ENCODE assay signal across 15 cellular contexts in the genomic region with DNA sequence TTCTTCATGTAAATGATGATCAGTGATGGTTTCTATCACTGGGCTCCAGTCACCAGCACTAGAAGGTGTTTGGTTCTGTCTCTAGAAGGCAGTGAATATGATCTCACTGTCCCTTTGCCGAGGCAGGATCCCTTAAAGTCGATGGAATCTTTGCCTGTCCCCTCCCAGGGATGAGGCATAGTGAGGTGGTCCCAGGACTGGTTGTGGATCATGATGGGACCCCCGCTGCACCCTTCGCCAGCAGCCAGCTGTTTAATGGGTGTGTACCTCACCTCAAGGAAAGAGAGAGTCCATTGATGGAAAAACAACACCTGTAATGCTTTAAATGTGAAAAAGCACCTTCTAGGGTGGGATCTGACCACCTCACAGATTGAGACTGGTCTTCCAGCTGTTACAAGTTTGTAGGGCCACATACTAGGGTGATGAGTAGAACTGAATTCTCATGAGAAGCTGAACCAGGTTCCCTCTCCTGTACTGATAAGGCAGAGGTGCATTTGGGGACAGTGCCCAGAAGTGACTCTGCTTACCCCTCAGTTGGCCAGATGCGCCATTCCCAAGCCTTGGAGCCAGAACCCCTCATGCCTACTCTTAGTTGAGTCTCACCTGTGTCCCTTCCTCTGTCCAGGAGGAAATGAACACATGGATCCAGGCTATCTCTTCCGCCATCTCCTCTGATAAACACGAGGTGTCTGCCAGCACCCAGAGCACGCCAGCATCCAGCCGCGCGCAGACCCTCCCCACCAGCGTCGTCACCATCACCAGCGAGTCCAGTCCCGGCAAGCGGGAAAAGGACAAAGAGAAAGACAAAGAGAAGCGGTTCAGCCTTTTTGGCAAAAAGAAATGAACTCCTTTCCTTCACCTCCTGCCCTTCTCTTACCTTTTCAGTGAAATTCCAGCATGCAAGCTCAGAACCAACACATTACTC. TPM values are rescaled to one million over a fixed set of nuclear protein-coding genes. Genes with fewer than 3 reads are reported as not detected.
DNase-seq lines count a peak whose midpoint lies in the region; ATAC-seq and TF ChIP-seq lines count a peak whose summit lies in the region.
"Had no signal": no experiment of that assay in that cellular context is flagged by ENCODE, and none has a peak within 500 bp of the region (broad histone marks: within the 10 kb centered on the region; RNA-seq: fewer than 3 reads in every experiment).

No MANE protein-coding gene starts in this region.

- no peaks in the 10 kb centered on the region for H3K9me3 Mint-ChIP-seq in stimulated activated naive CD8-positive, alpha-beta T cell treated with anti-CD3 and anti-CD28 coated beads, Interleukin-15, Interleukin-2, amounts not matched to agents 100 ng/mL and 50 ng/mL, for 24 hours
- H3K9me3 Mint-ChIP-seq in glutamatergic neuron (ENCODE audit: unreplicated experiment): peaks cover 7% of the 10 kb centered on the region
- H3K9me3 Mint-ChIP-seq: activated naive CD4-positive, alpha-beta T cell treated with anti-CD3 and anti-CD28 coated beads for 36 hours; T-helper 1 cell treated with Interleukin-12 subunit alpha and Interleukin-12 subunit beta and Interleukin-4 antibody, amounts not matched to agents 30 μg/mL and 1 μg/mL, for 36 hours had no signal

- H3K27ac Mint-ChIP-seq in stimulated activated naive CD8-positive, alpha-beta T cell treated with anti-CD3 and anti-CD28 coated beads, Interleukin-15, Interleukin-2, amounts not matched to agents 100 ng/mL and 50 ng/mL, for 24 hours: peak overlapping the region; percentile 39
- H3K27ac Mint-ChIP-seq in glutamatergic neuron (ENCODE audit: unreplicated experiment): peak overlapping the region; percentile 43
- H3K27ac Mint-ChIP-seq: activated naive CD4-positive, alpha-beta T cell treated with anti-CD3 and anti-CD28 coated beads for 36 hours; T-helper 1 cell treated with Interleukin-12 subunit alpha and Interleukin-12 subunit beta and Interleukin-4 antibody, amounts not matched to agents 30 μg/mL and 1 μg/mL, for 36 hours had no signal

- no peak overlapping the region for H3K4me3 ChIP-seq in psoas muscle

- H3K27me3 ChIP-seq in psoas muscle (ENCODE audit: insufficient read depth in 3 of 3, low read length in 2 of 3): no peaks in the 10 kb centered on the region
- H3K27me3 ChIP-seq: BE2C had no signal

- H3K4me1 ChIP-seq in psoas muscle: peaks cover 39% of the 10 kb centered on the region

- TF ChIP-seq CTCF in glutamatergic neuron (IDR thresholded peaks at IDR 0.05; ENCODE audit: partially characterized antibody, unreplicated experiment) (no peak), psoas muscle (IDR thresholded peaks at IDR 0.05) (no peak), GM10266 (IDR thresholded peaks at IDR 0.05; ENCODE audit: control insufficient read depth, insufficient read depth, low read depth, missing control alignments) (no peak)

- no peaks in the 10 kb centered on the region for H3K27me3 Mint-ChIP-seq in stimulated activated naive CD8-positive, alpha-beta T cell treated with anti-CD3 and anti-CD28 coated beads, Interleukin-15, Interleukin-2, amounts not matched to agents 100 ng/mL and 50 ng/mL, for 24 hours
- peaks cover 3% of the 10 kb centered on the region for H3K27me3 Mint-ChIP-seq in glutamatergic neuron (ENCODE audit: unreplicated experiment)

- no peak for DNase-seq in stimulated activated naive CD8-positive, alpha-beta T cell treated with anti-CD3 and anti-CD28 coated beads, Interleukin-15, Interleukin-2, amounts not matched to agents 100 U/mL and 50 U/mL, for 24 hours
- DNase-seq in glutamatergic neuron: no peak
- no peak for DNase-seq in psoas muscle
- no peak for DNase-seq in NK-92 (lab: John Stamatoyannopoulos, UW; ENCODE audit: unreplicated experiment)
- DNase-seq in GM10266 (ENCODE audit: extremely low spot score): no peak
- DNase-seq in RPMI8226: no peak
- DNase-seq: activated naive CD4-positive, alpha-beta T cell treated with anti-CD3 and anti-CD28 coated beads for 36 hours; BE2C; cerebellar nuclear complex; MM.1S; NCI-H2171; stimulated activated CD4-positive, alpha-beta T cell treated with anti-CD3 and anti-CD28 coated beads, Interleukin-12 subunit alpha, Interleukin-12 subunit beta, amount 100 ng/mL, for 4 hours had no signal

- H3K27ac ChIP-seq in psoas muscle: peak overlapping the region; percentile 73

- no peak overlapping the region for H3K4me3 Mint-ChIP-seq in stimulated activated naive CD8-positive, alpha-beta T cell treated with anti-CD3 and anti-CD28 coated beads, Interleukin-15, Interleukin-2, amounts not matched to agents 100 ng/mL and 50 ng/mL, for 24 hours
- H3K4me3 Mint-ChIP-seq in glutamatergic neuron (ENCODE audit: unreplicated experiment): no peak overlapping the region
- H3K4me3 Mint-ChIP-seq: activated naive CD4-positive, alpha-beta T cell treated with anti-CD3 and anti-CD28 coated beads for 36 hours; T-helper 1 cell treated with Interleukin-12 subunit alpha and Interleukin-12 subunit beta and Interleukin-4 antibody, amounts not matched to agents 30 μg/mL and 1 μg/mL, for 36 hours had no signal

- peaks cover 24% of the 10 kb centered on the region for H3K4me1 Mint-ChIP-seq in stimulated activated naive CD8-positive, alpha-beta T cell treated with anti-CD3 and anti-CD28 coated beads, Interleukin-15, Interleukin-2, amounts not matched to agents 100 ng/mL and 50 ng/mL, for 24 hours (ENCODE audit: low read depth)
- H3K4me1 Mint-ChIP-seq in glutamatergic neuron (ENCODE audit: low read depth, unreplicated experiment): no peaks in the 10 kb centered on the region

- no peak for ATAC-seq in stimulated activated naive CD8-positive, alpha-beta T cell treated with anti-CD3 and anti-CD28 coated beads, Interleukin-15, Interleukin-2, amounts not matched to agents 100 U/mL and 50 U/mL, for 24 hours
- ATAC-seq in psoas muscle (no peak), GM19455 (IDR thresholded peaks at IDR 0.05; ENCODE audit: unreplicated experiment) (no peak)

- intact Hi-C loops in psoas muscle (cut with DNase I): loop anchor here in 1 of 2 donors (10.0 kb wide), 1 partner anchor 167 kb away; no protein-coding TSS in a partner anchor

- H3K36me3 ChIP-seq in psoas muscle (ENCODE audit: insufficient read depth in 1 of 2, low read depth in 1 of 2): peaks cover 3 to 67% of the 10 kb centered on the region in 2 donors

- no peaks in the 10 kb centered on the region for H3K9me3 ChIP-seq in psoas muscle
- H3K9me3 ChIP-seq: BE2C had no signal

- 91 to 93% (median 93%) methylated on average over 17 of the region's 17 CpGs for WGBS in psoas muscle, 3 donors

- peaks cover 53% of the 10 kb centered on the region for H3K36me3 Mint-ChIP-seq in stimulated activated naive CD8-positive, alpha-beta T cell treated with anti-CD3 and anti-CD28 coated beads, Interleukin-15, Interleukin-2, amounts not matched to agents 100 ng/mL and 50 ng/mL, for 24 hours (ENCODE audit: low read depth)
- peaks cover 23% of the 10 kb centered on the region for H3K36me3 Mint-ChIP-seq in glutamatergic neuron (ENCODE audit: unreplicated experiment)

RNA-seq across cellular contexts. Expression of gene EML6, which starts 55.5 kb away (rescaled TPM):
- total RNA-seq in glutamatergic neuron (ENCODE audit: unreplicated experiment): 0.91 TPM
- total RNA-seq in psoas muscle: 1 to 10 TPM; 1.0 to 8.0 (median 3.2) TPM
- polyA plus RNA-seq in psoas muscle: 1 to 10 TPM in 2 of 3 donors, under 1 TPM in 1; 0.38 to 9.3 (median 2.5) TPM
